ENCODE assay signal across 2 cellular contexts in genomic region chr21:43585514-43585913, GRCh38.
TF ChIP-seq lines count a peak whose summit lies in the region.

No MANE protein-coding gene starts in this region.

TF ChIP-seq in HCT116, 20 proteins besides CTCF, POLR2A, EP300 and RAD21 (continued from another document):
- TF ChIP-seq ZBTB33 (IDR thresholded peaks at IDR 0.05; ENCODE audit: extremely low read depth, insufficient replicate concordance, low read length), result no peak
- no peak for TF ChIP-seq EZH2 (IDR thresholded peaks at IDR 0.05)

TF ChIP-seq in liver, 16 proteins besides CTCF, POLR2A, EP300 and RAD21 (continued from another document):
- TF ChIP-seq EGR1 (IDR thresholded peaks at IDR 0.05; ENCODE audit: low read depth in 2 of 2), result no peak
- TF ChIP-seq MAX (IDR thresholded peaks at IDR 0.05), result no peak
- no peak for TF ChIP-seq JUND (IDR thresholded peaks at IDR 0.05)
- TF ChIP-seq GABPA (IDR thresholded peaks at IDR 0.05 in 1 of 2, conservative IDR thresholded peaks at IDR 0.05 in 1 of 2), result no peak
- TF ChIP-seq ZBTB33 (IDR thresholded peaks at IDR 0.05), result no peak
- TF ChIP-seq HNF4G (IDR thresholded peaks at IDR 0.05), result no peak
- TF ChIP-seq ATF3 (IDR thresholded peaks at IDR 0.05), result no peak
- TF ChIP-seq FOXA2 (IDR thresholded peaks at IDR 0.05), result no peak
- TF ChIP-seq NR2F2 (IDR thresholded peaks at IDR 0.05), result no peak
